16 cellular contexts compared by ENCODE assay signal in genomic region chr16:74892574-74893461, GRCh38.
A peak's percentile ranks its signal among the peaks of the same experiment; 100 is the strongest.
DNase-seq lines count a peak whose midpoint lies in the region; ATAC-seq and TF ChIP-seq lines count a peak whose summit lies in the region.
"Had no signal": no experiment of that assay in that cellular context is flagged by ENCODE, and none has a peak within 500 bp of the region (broad histone marks: within the 10 kb centered on the region; RNA-seq: fewer than 3 reads in every experiment).

No MANE protein-coding gene starts in this region.

- no peak overlapping the region for H3K27ac Mint-ChIP-seq in chondrocyte (ENCODE audit: unreplicated experiment)
- H3K27ac Mint-ChIP-seq: activated B cell treated with CpG ODN at 0.5 μM for 24 hours; dendritic cell treated with granulocyte-macrophage colony-stimulating factor and Interleukin-4, amounts not matched to agents 40 ng/mL and 50 ng/mL, for 4 days; memory B cell had no signal

- H3K9me3 Mint-ChIP-seq in chondrocyte (ENCODE audit: low read depth), result no peaks in the 10 kb centered on the region
- H3K9me3 Mint-ChIP-seq: activated B cell treated with CpG ODN at 0.5 μM for 24 hours; dendritic cell treated with granulocyte-macrophage colony-stimulating factor and Interleukin-4, amounts not matched to agents 40 ng/mL and 50 ng/mL, for 4 days; memory B cell had no signal

- H3K4me1 ChIP-seq in sigmoid colon, result no peaks in the 10 kb centered on the region

- peaks cover 6% of the 10 kb centered on the region for H3K4me1 Mint-ChIP-seq in chondrocyte (ENCODE audit: low read depth)
- H3K4me1 Mint-ChIP-seq: activated B cell treated with CpG ODN at 0.5 μM for 24 hours, memory B cell had no signal

- no peaks in the 10 kb centered on the region for H3K9me3 ChIP-seq in sigmoid colon

- H3K27me3 Mint-ChIP-seq in chondrocyte (ENCODE audit: low read depth), result no peaks in the 10 kb centered on the region
- H3K27me3 Mint-ChIP-seq: activated B cell treated with CpG ODN at 0.5 μM for 24 hours; dendritic cell treated with granulocyte-macrophage colony-stimulating factor and Interleukin-4, amounts not matched to agents 40 ng/mL and 50 ng/mL, for 4 days; memory B cell had no signal

- 77 to 87% methylated on average over 8 of the region's 8 CpGs for WGBS in sigmoid colon, 2 donors

- H3K4me3 Mint-ChIP-seq in chondrocyte (ENCODE audit: unreplicated experiment), result no peak overlapping the region
- H3K4me3 Mint-ChIP-seq: activated B cell treated with CpG ODN at 0.5 μM for 24 hours; dendritic cell treated with granulocyte-macrophage colony-stimulating factor and Interleukin-4, amounts not matched to agents 40 ng/mL and 50 ng/mL, for 4 days; memory B cell had no signal

- no peak for TF ChIP-seq CTCF in sigmoid colon (IDR thresholded peaks at IDR 0.05)
- TF ChIP-seq CTCF in chondrocyte (IDR thresholded peaks at IDR 0.05), result no peak

- peak; percentile 37; the same call in 1 of the 2 replicates for TF ChIP-seq POLR2A in Raji (IDR thresholded peaks at IDR 0.05; ENCODE audit: insufficient read depth, low read depth, low read length)
- no peak for TF ChIP-seq POLR2A in sigmoid colon (IDR thresholded peaks at IDR 0.05)

- no peak overlapping the region for H3K27ac ChIP-seq in sigmoid colon
- H3K27ac ChIP-seq: C4-2B had no signal

- peaks cover 4 to 60% (median 30%) of the 10 kb centered on the region in 4 donors for H3K36me3 ChIP-seq in sigmoid colon

- peaks cover 34% of the 10 kb centered on the region for H3K36me3 Mint-ChIP-seq in chondrocyte (ENCODE audit: low read depth)

- DNase-seq in NK-92 (lab: John Stamatoyannopoulos, UW; ENCODE audit: unreplicated experiment) (no peak), NCI-H2171 (lab: John Stamatoyannopoulos, UW) (no peak), sigmoid colon (no peak), chondrocyte (ENCODE audit: low spot score) (no peak)
- DNase-seq: activated B cell treated with CpG ODN at 0.5 μM for 24 hours; activated T-cell treated with anti-CD3 and anti-CD28 coated beads, Interleukin-2, amount 50 U/mL, for 1 hour; amniotic stem cell; GF-D8; NCI-H2081 treated with DMSO at 0.1 percent for 48 hours had no signal

- no peak for TF ChIP-seq EP300 in sigmoid colon (IDR thresholded peaks at IDR 0.05)

- intact Hi-C loops in sigmoid colon (cut with DNase I), result no loop called here

- H3K27me3 ChIP-seq in sigmoid colon, result no peaks in the 10 kb centered on the region

- peak; percentile 88 for ATAC-seq in GM18868 (IDR thresholded peaks at IDR 0.05; ENCODE audit: unreplicated experiment)
- peak; percentile 87 for ATAC-seq in GM21447 (IDR thresholded peaks at IDR 0.05; ENCODE audit: unreplicated experiment)
- peak; percentile 90 for ATAC-seq in HG03045 (IDR thresholded peaks at IDR 0.05; ENCODE audit: unreplicated experiment)

- H3K4me3 ChIP-seq in sigmoid colon, result no peak overlapping the region
